In the genomic region with DNA sequence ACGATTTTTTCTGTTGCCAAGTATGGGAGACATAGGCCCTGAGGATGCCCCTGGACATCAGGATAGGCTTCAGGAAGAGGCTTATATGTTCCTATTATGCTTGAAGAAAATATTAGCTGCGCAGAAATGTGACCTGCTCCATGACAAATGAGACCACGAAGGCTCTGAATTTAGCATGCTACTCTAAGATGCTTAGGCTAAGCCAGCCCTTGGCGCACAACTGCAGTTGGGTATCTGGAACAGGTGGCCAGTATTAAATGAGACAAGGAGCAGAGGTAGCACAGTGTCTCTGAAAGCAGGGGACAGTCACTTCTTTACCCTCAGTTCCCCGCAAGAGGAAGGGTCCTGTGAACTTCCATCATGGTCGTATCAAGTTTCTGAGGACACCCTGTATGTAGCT, we compare ENCODE assay signal across 29 cellular contexts.
"Had no signal": no experiment of that assay in that cellular context is flagged by ENCODE, and none has a peak within 500 bp of the region (broad histone marks: within the 10 kb centered on the region; RNA-seq: fewer than 3 reads in every experiment).

No MANE protein-coding gene starts in this region.

- H3K4me3 ChIP-seq: Peyer's patch, SJSA1 had no signal

- ATAC-seq: activated CD8-positive, alpha-beta T cell treated with anti-CD3 and anti-CD28 coated beads for 36 hours; activated naive CD8-positive, alpha-beta T cell treated with anti-CD3 and anti-CD28 coated beads, Interleukin-2, amount 50 U/mL, for 24 hours; activated T-cell treated with anti-CD3 and anti-CD28 coated beads, Interleukin-2, amount 50 U/mL, for 4 hours; PC-3 had no signal

- FAIRE-seq: bronchial epithelial cell, TTC549 had no signal

- H3K4me2 ChIP-seq: SK-N-SH had no signal

- H3K27me3 ChIP-seq: Peyer's patch, SJSA1 had no signal

- DNase-seq: activated CD4-positive, alpha-beta T cell treated with anti-CD3 and anti-CD28 coated beads, Interleukin-2, amount 10 ng/mL, durations not matched to agents 24 days and 14 days; activated CD4-positive, alpha-beta T cell treated with anti-CD3 and anti-CD28 coated beads, Interleukin-2, amount 50 U/mL, for 4 hours; activated CD8-positive, alpha-beta memory T cell treated with anti-CD3 and anti-CD28 coated beads, Interleukin-2, amount 50 U/mL, for 4 hours; activated CD8-positive, alpha-beta T cell treated with anti-CD3 and anti-CD28 coated beads for 36 hours; activated gamma-delta T cell treated with Interleukin-2 at 50 U/mL for 16 hours; activated naive CD4-positive, alpha-beta T cell treated with anti-CD3 and anti-CD28 coated beads, Interleukin-2, amount 10 ng/mL, durations not matched to agents 7 days and 5 days; activated naive CD8-positive, alpha-beta T cell treated with anti-CD3 and anti-CD28 coated beads, Interleukin-2, amount 50 U/mL, for 24 hours; activated T-cell treated with anti-CD3 and anti-CD28 coated beads for 4 hours; activated T-cell treated with anti-CD3 and anti-CD28 coated beads, Interleukin-2, amount 50 U/mL, for 4 hours; anterior cingulate cortex; caudate nucleus; NCI-H1092 treated with DMSO at 0.1 percent for 48 hours; NCI-H1417; NCI-H187 treated with DMSO at 0.1 percent for 48 hours; NCI-H2081; NCI-H2171 treated with DMSO at 0.1 percent for 48 hours; NCI-H2227 treated with DMSO at 0.1 percent for 48 hours; NCI-H446; NCI-H510A treated with DMSO at 0.1 percent for 48 hours; NCI-H526 treated with DMSO at 0.1 percent for 48 hours; NCI-H774; PC-3; Peyer's patch; RPMI8226; SHP77 treated with DMSO at 0.1 percent for 48 hours; SK-N-SH had no signal

- H3K27ac ChIP-seq: Peyer's patch, SJSA1 had no signal

- H3K4me1 ChIP-seq: SJSA1 had no signal

- H3K9me3 ChIP-seq: Peyer's patch, SJSA1, SK-N-SH had no signal

- H3K9ac ChIP-seq: SK-N-SH had no signal
